3 cellular contexts compared by ENCODE assay signal in the genomic region with DNA sequence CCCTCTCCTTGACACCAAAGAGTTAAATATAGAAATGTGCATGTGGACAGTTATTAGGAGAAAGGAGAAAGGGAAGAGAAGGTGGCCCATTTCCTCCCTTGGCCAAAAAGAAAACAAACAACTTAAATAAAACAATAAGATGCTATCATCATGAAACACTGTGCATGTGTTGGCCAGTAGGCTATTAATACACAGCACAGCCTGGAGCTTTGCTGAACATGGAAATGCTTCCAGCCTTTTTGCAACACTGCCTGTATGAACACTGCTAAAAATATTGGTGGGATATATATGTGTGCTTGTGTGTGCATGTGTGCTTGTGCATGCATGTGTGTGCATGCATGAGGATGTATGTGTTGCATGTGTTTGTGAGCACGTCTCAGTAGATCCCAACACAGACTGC.
TF ChIP-seq lines count a peak whose summit lies in the region.

No MANE protein-coding gene starts in this region.

TF ChIP-seq in GM23338, 12 proteins besides CTCF, POLR2A, EP300 and RAD21:
- TF ChIP-seq JUNB (IDR thresholded peaks at IDR 0.05; ENCODE audit: unreplicated experiment): no peak

TF ChIP-seq in HepG2, 621 proteins besides CTCF, POLR2A, EP300 and RAD21:
- TF ChIP-seq ZNF235 (CRISPR knock-in tag; IDR thresholded peaks at IDR 0.05; ENCODE audit: borderline replicate concordance) (no peak), ZNF660 (CRISPR knock-in tag; IDR thresholded peaks at IDR 0.05; ENCODE audit: borderline replicate concordance, low read depth) (no peak), ZNF652 (CRISPR knock-in tag; IDR thresholded peaks at IDR 0.05; ENCODE audit: borderline replicate concordance, low read depth) (0 out of 2 replicates have a peak, but pooled peaks have one; percentile 63)

TF ChIP-seq in SK-N-SH, 30 proteins besides CTCF, POLR2A, EP300 and RAD21:
- TF ChIP-seq GATA2 (CRISPR knock-in tag; IDR thresholded peaks at IDR 0.05) (no peak), POLR2AphosphoS5 (IDR thresholded peaks at IDR 0.05; ENCODE audit: low read depth, low read length) (no peak), GABPA (IDR thresholded peaks at IDR 0.05; ENCODE audit: low read depth) (no peak), RCOR1 (IDR thresholded peaks at IDR 0.05; ENCODE audit: low read length) (no peak), RXRA (IDR thresholded peaks at IDR 0.05; ENCODE audit: borderline replicate concordance, low read depth) (no peak), MEF2A (IDR thresholded peaks at IDR 0.05; ENCODE audit: borderline replicate concordance, low read depth) (no peak), FOXM1 (IDR thresholded peaks at IDR 0.05; ENCODE audit: low read depth) (no peak), USF1 (IDR thresholded peaks at IDR 0.05; ENCODE audit: borderline replicate concordance, low read depth) (no peak), SMC3 (IDR thresholded peaks at IDR 0.05; ENCODE audit: low read depth, low read length) (no peak), ELF1 (IDR thresholded peaks at IDR 0.05) (no peak), FOXJ3 (CRISPR knock-in tag; IDR thresholded peaks at IDR 0.05) (no peak), TAF1 (IDR thresholded peaks at IDR 0.05; ENCODE audit: borderline replicate concordance, low read depth, low read length) (no peak)
- TF ChIP-seq, protein P1, sequence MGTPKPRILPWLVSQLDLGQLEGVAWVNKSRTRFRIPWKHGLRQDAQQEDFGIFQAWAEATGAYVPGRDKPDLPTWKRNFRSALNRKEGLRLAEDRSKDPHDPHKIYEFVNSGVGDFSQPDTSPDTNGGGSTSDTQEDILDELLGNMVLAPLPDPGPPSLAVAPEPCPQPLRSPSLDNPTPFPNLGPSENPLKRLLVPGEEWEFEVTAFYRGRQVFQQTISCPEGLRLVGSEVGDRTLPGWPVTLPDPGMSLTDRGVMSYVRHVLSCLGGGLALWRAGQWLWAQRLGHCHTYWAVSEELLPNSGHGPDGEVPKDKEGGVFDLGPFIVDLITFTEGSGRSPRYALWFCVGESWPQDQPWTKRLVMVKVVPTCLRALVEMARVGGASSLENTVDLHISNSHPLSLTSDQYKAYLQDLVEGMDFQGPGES (IDR thresholded peaks at IDR 0.05; ENCODE audit: low read depth, low read length): no peak
